Comparison of ENCODE assay signal across 16 cellular contexts in genomic region chrX:19686876-19687275, GRCh38.
DNase-seq lines count a peak whose midpoint lies in the region; ATAC-seq, FAIRE-seq and TF ChIP-seq lines count a peak whose summit lies in the region.
"Had no signal": no experiment of that assay in that cellular context is flagged by ENCODE, and none has a peak within 500 bp of the region (broad histone marks: within the 10 kb centered on the region; RNA-seq: fewer than 3 reads in every experiment).

No MANE protein-coding gene starts in this region.

- H3K4me3 Mint-ChIP-seq in CD4-positive, CD25-positive, alpha-beta regulatory T cell = no peak overlapping the region
- H3K4me3 Mint-ChIP-seq in T-helper 17 cell = no peak overlapping the region
- no peak overlapping the region for H3K4me3 Mint-ChIP-seq in naive thymus-derived CD4-positive, alpha-beta T cell

- peak; percentile 20 for FAIRE-seq in GM12891 (lab: Jason Lieb, UNC)
- FAIRE-seq: A204.1, GM19239, H1 had no signal

- peaks cover 11% of the 10 kb centered on the region for H3K36me3 ChIP-seq in CD4-positive, CD25-positive, alpha-beta regulatory T cell (ENCODE audit: control insufficient read depth, insufficient read depth, low read length)
- peaks cover 0 to 4% (median 2%) of the 10 kb centered on the region in 3 experiments for H3K36me3 ChIP-seq in naive thymus-derived CD4-positive, alpha-beta T cell (ENCODE audit: control insufficient read depth in 2 of 3, insufficient read depth in 3 of 3, low read length in 3 of 3)
- H3K36me3 ChIP-seq: BE2C, HAP-1 had no signal

- CTCF ChIA-PET in naive thymus-derived CD4-positive, alpha-beta T cell (lab: Charles Lee) = no interaction called here

- no peak for ATAC-seq in CD4-positive, CD25-positive, alpha-beta regulatory T cell (ENCODE audit: low read depth in 2 of 2)
- ATAC-seq in T-helper 17 cell = no peak
- no peak for ATAC-seq in naive thymus-derived CD4-positive, alpha-beta T cell
- ATAC-seq in HG02642 (IDR thresholded peaks at IDR 0.05; ENCODE audit: poor library complexity, unreplicated experiment) = no peak

- no peaks in the 10 kb centered on the region for H3K9me3 Mint-ChIP-seq in CD4-positive, CD25-positive, alpha-beta regulatory T cell
- peaks cover 0 to 2% (median 0%) of the 10 kb centered on the region in 11 donors for H3K9me3 Mint-ChIP-seq in naive thymus-derived CD4-positive, alpha-beta T cell

- H3K4me3 ChIP-seq in CD4-positive, CD25-positive, alpha-beta regulatory T cell (ENCODE audit: low read depth, low read length) = no peak overlapping the region
- H3K4me3 ChIP-seq in naive thymus-derived CD4-positive, alpha-beta T cell (ENCODE audit: low read length) = no peak overlapping the region
- H3K4me3 ChIP-seq: HAP-1 had no signal

- intact Hi-C loops in naive thymus-derived CD4-positive, alpha-beta T cell (cut with micrococcal nuclease) = loop anchor here in 1 of 2 donors (10.0 kb wide), 1 partner anchor 1262 kb away; the partner anchor contains the start of gene CDKL5

- peaks cover 34% of the 10 kb centered on the region for H3K4me1 ChIP-seq in CD4-positive, CD25-positive, alpha-beta regulatory T cell (ENCODE audit: control insufficient read depth, insufficient read depth, low read length, poor library complexity, severe bottlenecking)
- H3K4me1 ChIP-seq in naive thymus-derived CD4-positive, alpha-beta T cell (ENCODE audit: control insufficient read depth in 2 of 2, insufficient read depth in 2 of 2, low read length in 2 of 2) = peaks cover 15 to 17% of the 10 kb centered on the region in 2 donors
- H3K4me1 ChIP-seq: BE2C had no signal

- H3K27me3 ChIP-seq in CD4-positive, CD25-positive, alpha-beta regulatory T cell (ENCODE audit: control insufficient read depth, insufficient read depth, low read length) = no peaks in the 10 kb centered on the region
- H3K27me3 ChIP-seq in naive thymus-derived CD4-positive, alpha-beta T cell (ENCODE audit: control insufficient read depth in 2 of 2, insufficient read depth in 2 of 2, low read length in 2 of 2) = no peaks in the 10 kb centered on the region
- H3K27me3 ChIP-seq: BE2C had no signal

- DNase-seq in CD4-positive, CD25-positive, alpha-beta regulatory T cell = no peak
- DNase-seq in GM12891 (ENCODE audit: insufficient read length, low spot score) = no peak
- DNase-seq in T-helper 17 cell = no peak
- DNase-seq in naive thymus-derived CD4-positive, alpha-beta T cell = no peak
- no peak for DNase-seq in HT-29 (ENCODE audit: low spot score)
- DNase-seq in GM03348 (ENCODE audit: low spot score) = no peak
- DNase-seq: BE2C, DMS53, IMR-90, KBM-7 had no signal

- peaks cover 17 to 60% (median 47%) of the 10 kb centered on the region in 4 donors for H3K4me1 Mint-ChIP-seq in CD4-positive, CD25-positive, alpha-beta regulatory T cell
- peaks cover 37% of the 10 kb centered on the region for H3K4me1 Mint-ChIP-seq in T-helper 17 cell
- H3K4me1 Mint-ChIP-seq in naive thymus-derived CD4-positive, alpha-beta T cell = peaks cover 25 to 71% (median 62%) of the 10 kb centered on the region in 7 donors

- no peaks in the 10 kb centered on the region for H3K27me3 Mint-ChIP-seq in CD4-positive, CD25-positive, alpha-beta regulatory T cell
- H3K27me3 Mint-ChIP-seq in T-helper 17 cell = no peaks in the 10 kb centered on the region
- H3K27me3 Mint-ChIP-seq in naive thymus-derived CD4-positive, alpha-beta T cell = no peaks in the 10 kb centered on the region

- H3K27ac ChIP-seq in CD4-positive, CD25-positive, alpha-beta regulatory T cell (ENCODE audit: insufficient read depth, low read length, poor library complexity, severe bottlenecking) = peak overlapping the region; percentile 91
- no peak overlapping the region for H3K27ac ChIP-seq in naive thymus-derived CD4-positive, alpha-beta T cell (ENCODE audit: low read depth, low read length)
- H3K27ac ChIP-seq: C4-2B had no signal

- TF ChIP-seq POLR2A in GM12891 (IDR thresholded peaks at IDR 0.05; ENCODE audit: low read depth, low read length) = no peak

- peak overlapping the region in 1 of 3 donors; percentile 44 for H3K27ac Mint-ChIP-seq in CD4-positive, CD25-positive, alpha-beta regulatory T cell
- peak overlapping the region; percentile 99 for H3K27ac Mint-ChIP-seq in T-helper 17 cell
- H3K27ac Mint-ChIP-seq in naive thymus-derived CD4-positive, alpha-beta T cell = peak overlapping the region in 6 of 9 donors; percentile 45 to 98 (median 84)

- POLR2A ChIA-PET in naive thymus-derived CD4-positive, alpha-beta T cell (lab: Charles Lee) = no interaction called here

- no peaks in the 10 kb centered on the region for H3K9me3 ChIP-seq in CD4-positive, CD25-positive, alpha-beta regulatory T cell (ENCODE audit: control insufficient read depth in 2 of 2, low read length in 2 of 2)
- H3K9me3 ChIP-seq in T-helper 17 cell (ENCODE audit: control insufficient read depth, low read length, poor library complexity, severe bottlenecking) = no peaks in the 10 kb centered on the region
- H3K9me3 ChIP-seq in naive thymus-derived CD4-positive, alpha-beta T cell (ENCODE audit: control insufficient read depth in 2 of 3, low read length in 3 of 3) = no peaks in the 10 kb centered on the region
- H3K9me3 ChIP-seq: BE2C, HAP-1 had no signal

- peaks cover 6% of the 10 kb centered on the region for H3K36me3 Mint-ChIP-seq in CD4-positive, CD25-positive, alpha-beta regulatory T cell
- H3K36me3 Mint-ChIP-seq in T-helper 17 cell (ENCODE audit: low read depth) = peaks cover 6% of the 10 kb centered on the region
- peaks cover under 1 to 24% (median 6%) of the 10 kb centered on the region in 5 donors for H3K36me3 Mint-ChIP-seq in naive thymus-derived CD4-positive, alpha-beta T cell

TF ChIP-seq in GM12891, 5 proteins besides CTCF, POLR2A, EP300 and RAD21:
- no peak for TF ChIP-seq TAF1 (IDR thresholded peaks at IDR 0.05; ENCODE audit: low read depth, low read length)
- TF ChIP-seq POLR2AphosphoS5 (IDR thresholded peaks at IDR 0.05; ENCODE audit: low read depth, low read length) = no peak
- no peak for TF ChIP-seq POU2F2 (IDR thresholded peaks at IDR 0.05; ENCODE audit: low read depth, low read length)
- TF ChIP-seq SPI1 (IDR thresholded peaks at IDR 0.05; ENCODE audit: low read depth, low read length) = no peak
- TF ChIP-seq PAX5 (IDR thresholded peaks at IDR 0.05; ENCODE audit: insufficient read depth, low read length, severe bottlenecking) = no peak
